Comparison of ENCODE assay signal across 22 cellular contexts in genomic region chr5:178465861-178466288, GRCh38.
"Had no signal": no experiment of that assay in that cellular context is flagged by ENCODE, and none has a peak within 500 bp of the region (broad histone marks: within the 10 kb centered on the region; RNA-seq: fewer than 3 reads in every experiment).

No MANE protein-coding gene starts in this region.

- H3K4me3 ChIP-seq: colonic mucosa, gastroesophageal sphincter, heart left ventricle, transverse colon had no signal

- H3K4me1 ChIP-seq: colonic mucosa had no signal

- H3K36me3 Mint-ChIP-seq: activated naive CD4-positive, alpha-beta T cell treated with anti-CD3 and anti-CD28 coated beads, Interleukin-2, amount 50 U/mL, for 24 hours; memory B cell; stimulated activated effector memory CD8-positive, alpha-beta T cell treated with anti-CD3 and anti-CD28 coated beads, Interleukin-12 subunit alpha, Interleukin-12 subunit beta, amount 100 ng/mL, for 72 hours had no signal

- H3K36me3 ChIP-seq: brain microvascular endothelial cell, colonic mucosa, gastroesophageal sphincter, heart left ventricle, transverse colon had no signal

- H3K27me3 Mint-ChIP-seq: stimulated activated naive CD8-positive, alpha-beta T cell treated with anti-CD3 and anti-CD28 coated beads, Interleukin-15, amount 100 ng/mL, for 72 hours had no signal

- ATAC-seq: activated CD8-positive, alpha-beta T cell treated with anti-CD3 and anti-CD28 coated beads, Interleukin-2, amount 10 ng/mL, durations not matched to agents 7 days and 5 days; gastroesophageal sphincter; heart left ventricle; left cardiac atrium; sciatic nerve; stimulated activated effector memory CD8-positive, alpha-beta T cell treated with anti-CD3 and anti-CD28 coated beads, Interleukin-12 subunit alpha, Interleukin-12 subunit beta, amount 100 ng/mL, for 72 hours; stimulated activated naive CD8-positive, alpha-beta T cell treated with anti-CD3 and anti-CD28 coated beads, Interleukin-15, amount 100 ng/mL, for 72 hours had no signal

- H3K9me3 ChIP-seq: colonic mucosa, gastroesophageal sphincter, heart left ventricle, SK-N-SH, transverse colon had no signal

- H3K27ac Mint-ChIP-seq: activated CD8-positive, alpha-beta T cell treated with anti-CD3 and anti-CD28 coated beads, Interleukin-2, amount 10 ng/mL, durations not matched to agents 7 days and 5 days; activated naive CD4-positive, alpha-beta T cell treated with anti-CD3 and anti-CD28 coated beads, Interleukin-2, amount 50 U/mL, for 24 hours; memory B cell; stimulated activated effector memory CD8-positive, alpha-beta T cell treated with anti-CD3 and anti-CD28 coated beads, Interleukin-12 subunit alpha, Interleukin-12 subunit beta, amount 100 ng/mL, for 72 hours had no signal

- H3K9me3 Mint-ChIP-seq: activated naive CD4-positive, alpha-beta T cell treated with anti-CD3 and anti-CD28 coated beads, Interleukin-2, amount 50 U/mL, for 24 hours; central memory CD8-positive, alpha-beta T cell; memory B cell; nephron; stimulated activated effector memory CD8-positive, alpha-beta T cell treated with anti-CD3 and anti-CD28 coated beads, Interleukin-12 subunit alpha, Interleukin-12 subunit beta, amount 100 ng/mL, for 72 hours; stimulated activated naive CD8-positive, alpha-beta T cell treated with anti-CD3 and anti-CD28 coated beads, Interleukin-15, amount 100 ng/mL, for 72 hours had no signal

- H3K4me1 Mint-ChIP-seq: activated naive CD4-positive, alpha-beta T cell treated with anti-CD3 and anti-CD28 coated beads, Interleukin-2, amount 50 U/mL, for 24 hours; central memory CD8-positive, alpha-beta T cell; memory B cell; stimulated activated effector memory CD8-positive, alpha-beta T cell treated with anti-CD3 and anti-CD28 coated beads, Interleukin-12 subunit alpha, Interleukin-12 subunit beta, amount 100 ng/mL, for 72 hours; stimulated activated naive CD8-positive, alpha-beta T cell treated with anti-CD3 and anti-CD28 coated beads, Interleukin-15, amount 100 ng/mL, for 72 hours had no signal

- DNase-seq: activated CD4-positive, alpha-beta T cell treated with anti-CD3 and anti-CD28 coated beads, Interleukin-2, amount 50 U/mL, for 1 hour; activated CD4-positive, CD25-positive, alpha-beta regulatory T cell treated with anti-CD3 and anti-CD28 coated beads, Interleukin-2, amount 50 U/mL, for 72 hours; activated CD8-positive, alpha-beta T cell treated with anti-CD3 and anti-CD28 coated beads, Interleukin-2, amount 10 ng/mL, durations not matched to agents 7 days and 5 days; activated T-cell treated with anti-CD3 and anti-CD28 coated beads, Interleukin-2, amount 50 U/mL, for 48 hours; brain microvascular endothelial cell; colonic mucosa; heart left ventricle; left cardiac atrium; occipital lobe; SK-N-SH; small intestine; stimulated activated naive CD8-positive, alpha-beta T cell treated with anti-CD3 and anti-CD28 coated beads, Interleukin-15, amount 100 ng/mL, for 72 hours; transverse colon had no signal

- H3K27ac ChIP-seq: brain microvascular endothelial cell, colonic mucosa, epithelial cell of prostate, gastroesophageal sphincter, heart left ventricle, transverse colon, VCaP had no signal

- H3K4me3 Mint-ChIP-seq: activated CD8-positive, alpha-beta T cell treated with anti-CD3 and anti-CD28 coated beads, Interleukin-2, amount 10 ng/mL, durations not matched to agents 7 days and 5 days; activated naive CD4-positive, alpha-beta T cell treated with anti-CD3 and anti-CD28 coated beads, Interleukin-2, amount 50 U/mL, for 24 hours; central memory CD8-positive, alpha-beta T cell; memory B cell; nephron; stimulated activated effector memory CD8-positive, alpha-beta T cell treated with anti-CD3 and anti-CD28 coated beads, Interleukin-12 subunit alpha, Interleukin-12 subunit beta, amount 100 ng/mL, for 72 hours; stimulated activated naive CD8-positive, alpha-beta T cell treated with anti-CD3 and anti-CD28 coated beads, Interleukin-15, amount 100 ng/mL, for 72 hours had no signal

- H3K27me3 ChIP-seq: brain microvascular endothelial cell, colonic mucosa, gastroesophageal sphincter, heart left ventricle, transverse colon had no signal
